Comparison of ENCODE assay signal across 8 cellular contexts in the genomic region with DNA sequence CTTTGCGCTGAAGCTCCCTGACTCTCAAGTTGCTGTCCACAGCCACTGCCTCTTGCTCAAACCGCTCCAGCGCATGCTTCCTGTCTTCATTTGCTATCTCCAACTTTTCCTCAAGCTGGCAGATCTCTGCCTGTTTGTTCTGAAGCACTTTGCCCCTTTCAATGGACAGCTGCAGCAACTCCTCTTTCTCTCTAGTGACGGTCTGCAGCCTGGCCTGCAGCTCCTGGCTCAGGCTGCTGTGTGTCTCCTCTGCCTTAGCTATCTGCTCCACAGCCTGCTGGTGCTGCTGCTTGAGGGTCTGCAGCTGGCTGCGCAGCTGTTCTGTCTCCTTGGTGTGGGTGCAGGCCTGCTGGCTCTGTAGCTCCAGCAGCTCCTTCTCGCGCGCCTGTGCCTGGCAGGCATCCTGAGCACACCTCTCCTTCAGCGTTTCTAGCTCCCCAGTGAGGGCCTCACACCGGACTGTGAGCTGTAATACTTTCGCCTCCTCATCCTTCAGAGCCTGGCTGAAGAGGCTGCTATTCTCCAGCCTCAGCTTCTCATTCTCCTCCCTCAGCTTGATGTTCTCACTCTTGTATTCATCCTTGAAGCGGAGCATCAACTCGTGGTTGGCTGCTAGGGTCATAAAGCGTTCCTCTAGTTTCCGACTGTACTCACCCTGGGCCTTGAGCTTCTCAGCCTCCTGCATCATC. TPM values are rescaled to one million over a fixed set of nuclear protein-coding genes. Genes with fewer than 3 reads are reported as not detected.
DNase-seq lines count a peak whose midpoint lies in the region; ATAC-seq and TF ChIP-seq lines count a peak whose summit lies in the region.
"Had no signal": no experiment of that assay in that cellular context is flagged by ENCODE, and none has a peak within 500 bp of the region (broad histone marks: within the 10 kb centered on the region; RNA-seq: fewer than 3 reads in every experiment).

No MANE protein-coding gene starts in this region.

- H3K27me3 ChIP-seq in Loucy (ENCODE audit: insufficient read depth, low read length, poor library complexity, severe bottlenecking) (peaks cover 4% of the 10 kb centered on the region), esophagus squamous epithelium (no peaks in the 10 kb centered on the region), gastrocnemius medialis (no peaks in the 10 kb centered on the region)

- 67 to 81% methylated on average over 15 of the region's 15 CpGs for WGBS in esophagus squamous epithelium, 2 donors

- H3K36me3 ChIP-seq in Loucy (ENCODE audit: insufficient read depth, low read length) (no peaks in the 10 kb centered on the region), esophagus squamous epithelium (no peaks in the 10 kb centered on the region), gastrocnemius medialis (no peaks in the 10 kb centered on the region)

- no peaks in the 10 kb centered on the region for H4K20me1 ChIP-seq in Loucy (ENCODE audit: insufficient read depth, low read length, poor library complexity, severe bottlenecking)

- ATAC-seq in gastrocnemius medialis = no peak
- ATAC-seq in GM21528 (IDR thresholded peaks at IDR 0.05; ENCODE audit: low FRiP score, unreplicated experiment) = no peak

- peak overlapping the region; percentile 9 to 77 (median 60) for H3K27ac ChIP-seq in esophagus squamous epithelium
- peak overlapping the region; percentile 55 to 71 (median 62) for H3K27ac ChIP-seq in gastrocnemius medialis

- no peaks in the 10 kb centered on the region for H3F3A ChIP-seq in Loucy (ENCODE audit: low read depth)

- no peak overlapping the region for H3K4me2 ChIP-seq in Loucy (ENCODE audit: low read depth, low read length, poor library complexity, severe bottlenecking)

- no peaks in the 10 kb centered on the region for H3K9me3 ChIP-seq in Loucy (ENCODE audit: insufficient read depth, low read depth, low read length)
- no peaks in the 10 kb centered on the region for H3K9me3 ChIP-seq in esophagus squamous epithelium
- H3K9me3 ChIP-seq in gastrocnemius medialis = no peaks in the 10 kb centered on the region

- no peak overlapping the region for H3K9ac ChIP-seq in Loucy (ENCODE audit: low read depth, low read length, poor library complexity, severe bottlenecking)

- H3K4me3 ChIP-seq in Loucy (ENCODE audit: low read length, poor library complexity, severe bottlenecking) (no peak overlapping the region), esophagus squamous epithelium (peak overlapping the region in 3 of 4 donors; percentile 21 to 60 (median 28)), gastrocnemius medialis (peak overlapping the region; percentile 49 to 65 (median 58))

- intact Hi-C loops in esophagus squamous epithelium (cut with DNase I) (no loop called here), gastrocnemius medialis (cut with DNase I; ENCODE audit: low total_unique reads) (no loop called here)

- in situ Hi-C loops in gastrocnemius medialis (cut with MboI; ENCODE audit: low sequenced_read_pairs in 4 of 4) = no loop called here

- TF ChIP-seq CTCF in Loucy (conservative IDR thresholded peaks at IDR 0.05; ENCODE audit: low read length) (no peak), esophagus squamous epithelium (IDR thresholded peaks at IDR 0.05) (no peak), gastrocnemius medialis (IDR thresholded peaks at IDR 0.05 in 4 of 5, conservative IDR thresholded peaks at IDR 0.05 in 1 of 5) (no peak)

- TF ChIP-seq POLR2A in esophagus squamous epithelium (IDR thresholded peaks at IDR 0.05) = no peak
- no peak for TF ChIP-seq POLR2A in gastrocnemius medialis (IDR thresholded peaks at IDR 0.05)

- 0 out of 2 replicates have a peak overlapping the region, but pooled peaks have one; percentile 38 for H2AFZ ChIP-seq in Loucy (ENCODE audit: low read length)

- no peak for DNase-seq in esophagus squamous epithelium (lab: John Stamatoyannopoulos, UW)
- no peak for DNase-seq in gastrocnemius medialis
- no peak for DNase-seq in stimulated activated naive CD4-positive, alpha-beta T cell (lab: John Stamatoyannopoulos, UW)
- no peak for DNase-seq in NCI-H1092 (lab: John Stamatoyannopoulos, UW)
- DNase-seq: activated CD4-positive, CD25-positive, alpha-beta regulatory T cell; erythroblast had no signal

- no peaks in the 10 kb centered on the region for H3K79me2 ChIP-seq in Loucy (ENCODE audit: insufficient read depth, low read length)

- no peaks in the 10 kb centered on the region for H3K4me1 ChIP-seq in Loucy (ENCODE audit: insufficient read depth, low read length, poor library complexity, severe bottlenecking)
- peaks cover 0 to 36% (median 13%) of the 10 kb centered on the region in 3 donors for H3K4me1 ChIP-seq in esophagus squamous epithelium
- H3K4me1 ChIP-seq in gastrocnemius medialis = peaks cover 14 to 17% of the 10 kb centered on the region in 2 donors

- no peaks in the 10 kb centered on the region for H3K9me2 ChIP-seq in Loucy (replicated peaks; ENCODE audit: low read depth, low read length)

RNA-seq across cellular contexts. Expression of a gene that starts 0.7 kb away (rescaled TPM):
- total RNA-seq in esophagus squamous epithelium = 1 to 10 TPM in 2 of 4 donors, under 1 TPM in 1, not detected in 1; 0.18 to 2.1 (median 1.1) TPM
- under 1 TPM in 1 of 4 donors, not detected in 3; 0.29 TPM for total RNA-seq in gastrocnemius medialis

RNA-seq across cellular contexts. Expression of a gene that starts 20.3 kb away (rescaled TPM):
- total RNA-seq in esophagus squamous epithelium = 10 to 100 TPM; 14.8 to 67.3 (median 27.6) TPM
- 10 to 100 TPM; 15.3 to 52.3 (median 16.4) TPM for total RNA-seq in gastrocnemius medialis

RNA-seq across cellular contexts. Expression of a gene that starts 37.5 kb away (rescaled TPM):
- total RNA-seq in esophagus squamous epithelium (10 to 100 TPM in 3 of 4 donors, 1 to 10 TPM in 1; 6.8 to 38.3 (median 25.7) TPM), gastrocnemius medialis (10 to 100 TPM; 23.9 to 46.8 (median 35.3) TPM)

RNA-seq across cellular contexts. Expression of a gene that starts 56.9 kb away (rescaled TPM):
- total RNA-seq in esophagus squamous epithelium = 10 to 100 TPM; 13.6 to 43.0 (median 38.7) TPM
- 10 to 100 TPM; 13.6 to 38.6 (median 28.6) TPM for total RNA-seq in gastrocnemius medialis

RNA-seq across cellular contexts. Expression of a gene that starts 58.1 kb away (rescaled TPM):
- total RNA-seq in esophagus squamous epithelium (10 to 100 TPM in 3 of 4 donors, 1 to 10 TPM in 1; 2.9 to 27.7 (median 12.6) TPM), gastrocnemius medialis (1 to 10 TPM; 1.3 to 4.7 (median 2.4) TPM)
